In genomic region chr6:36938536-36938935, GRCh38 we compare ENCODE assay signal across 18 cellular contexts. TPM values are rescaled to one million over a fixed set of nuclear protein-coding genes. Genes with fewer than 3 reads are reported as not detected.
DNase-seq lines count a peak whose midpoint lies in the region; ATAC-seq and TF ChIP-seq lines count a peak whose summit lies in the region.
"Had no signal": no experiment of that assay in that cellular context is flagged by ENCODE, and none has a peak within 500 bp of the region (broad histone marks: within the 10 kb centered on the region; RNA-seq: fewer than 3 reads in every experiment).

No MANE protein-coding gene starts in this region.

- ATAC-seq in left cardiac atrium (peak; percentile 41 to 97), Right ventricle myocardium inferior (no peak), HG03520 (IDR thresholded peaks at IDR 0.05; ENCODE audit: unreplicated experiment) (no peak)
- no peak for ATAC-seq in stimulated activated memory B cell treated with anti-CD40 and anti-IgM and Interleukin-4, amounts not matched to agents 10 μg/mL and 1 μg/mL and 100 μg/mL, for 72 hours
- ATAC-seq: A549, GM12878, left lobe of liver had no signal

- no peak for TF ChIP-seq CTCF in SK-N-SH (IDR thresholded peaks at IDR 0.05)
- no peak for TF ChIP-seq CTCF in fibroblast of lung (conservative IDR thresholded peaks at IDR 0.05 in 1 of 2, IDR thresholded peaks at IDR 0.05 in 1 of 2; ENCODE audit: low read depth in 1 of 2, low read length in 2 of 2)
- no peak for TF ChIP-seq CTCF in smooth muscle cell (IDR thresholded peaks at IDR 0.05; ENCODE audit: borderline replicate concordance, insufficient read depth, poor library complexity, severe bottlenecking)

- H3K36me3 Mint-ChIP-seq in stimulated activated memory B cell treated with anti-CD40 and anti-IgM and Interleukin-4, amounts not matched to agents 10 μg/mL and 1 μg/mL and 100 μg/mL, for 72 hours = no peaks in the 10 kb centered on the region
- H3K36me3 Mint-ChIP-seq: CD8-positive, alpha-beta memory T cell; type B pancreatic cell had no signal

- TF ChIP-seq RAD21 in SK-N-SH (IDR thresholded peaks at IDR 0.05; ENCODE audit: low read length) = no peak

- no peak overlapping the region for H3K4me3 Mint-ChIP-seq in stimulated activated memory B cell treated with anti-CD40 and anti-IgM and Interleukin-4, amounts not matched to agents 10 μg/mL and 1 μg/mL and 100 μg/mL, for 72 hours
- H3K4me3 Mint-ChIP-seq: activated CD4-positive, alpha-beta memory T cell treated with anti-CD3 and anti-CD28 coated beads, Interleukin-2, amount 10 ng/mL, durations not matched to agents 7 days and 5 days; CD8-positive, alpha-beta memory T cell; type B pancreatic cell had no signal

- TF ChIP-seq EP300 in SK-N-SH (IDR thresholded peaks at IDR 0.05; ENCODE audit: borderline replicate concordance in 1 of 2, low read depth in 1 of 2, low read length in 1 of 2) = no peak

- H3K4me2 ChIP-seq in SK-N-SH = no peak overlapping the region
- H3K4me2 ChIP-seq in fibroblast of lung (ENCODE audit: extremely low read depth, insufficient read depth, low read length) = no peak overlapping the region
- peak overlapping the region; percentile 31 for H3K4me2 ChIP-seq in smooth muscle cell
- H3K4me2 ChIP-seq: A549 had no signal

- H3K4me1 ChIP-seq in SK-N-SH (ENCODE audit: control insufficient read depth in 1 of 2, insufficient read depth in 2 of 2, low read depth in 1 of 2, low read length in 1 of 2) = peaks cover 0 to 8% of the 10 kb centered on the region in 2 experiments; a peak in 1 of 4 replicates
- peaks cover 3% of the 10 kb centered on the region for H3K4me1 ChIP-seq in fibroblast of lung (ENCODE audit: control insufficient read depth, extremely low read depth, insufficient read depth, low read length)
- peaks cover 5% of the 10 kb centered on the region for H3K4me1 ChIP-seq in smooth muscle cell (ENCODE audit: low read depth)
- H3K4me1 ChIP-seq: A549, parathyroid adenoma had no signal

- WGBS in SK-N-SH (ENCODE audit: low lambda C conversion rate) = 72% methylated on average over 4 of the region's 4 CpGs
- WGBS in smooth muscle cell (ENCODE audit: low lambda C conversion rate) = 74% methylated on average over 4 of the region's 4 CpGs

- H3K79me2 ChIP-seq in SK-N-SH (ENCODE audit: insufficient read depth) (no peaks in the 10 kb centered on the region), fibroblast of lung (ENCODE audit: control insufficient read depth, insufficient read depth, low read length) (no peaks in the 10 kb centered on the region), smooth muscle cell (ENCODE audit: low read depth) (no peaks in the 10 kb centered on the region)
- H3K79me2 ChIP-seq: parathyroid adenoma had no signal

- H3K9me3 Mint-ChIP-seq in stimulated activated memory B cell treated with anti-CD40 and anti-IgM and Interleukin-4, amounts not matched to agents 10 μg/mL and 1 μg/mL and 100 μg/mL, for 72 hours = no peaks in the 10 kb centered on the region
- H3K9me3 Mint-ChIP-seq: activated CD4-positive, alpha-beta memory T cell treated with anti-CD3 and anti-CD28 coated beads, Interleukin-2, amount 10 ng/mL, durations not matched to agents 7 days and 5 days; type B pancreatic cell had no signal

- H4K20me1 ChIP-seq in SK-N-SH (ENCODE audit: insufficient read depth) = no peaks in the 10 kb centered on the region
- no peaks in the 10 kb centered on the region for H4K20me1 ChIP-seq in fibroblast of lung (ENCODE audit: control insufficient read depth, extremely low read depth, insufficient read depth, low read length)
- H4K20me1 ChIP-seq in smooth muscle cell (ENCODE audit: low read depth) = no peaks in the 10 kb centered on the region

- H3K9me3 ChIP-seq in SK-N-SH (no peaks in the 10 kb centered on the region), fibroblast of lung (ENCODE audit: control insufficient read depth, insufficient read depth, low read depth, low read length) (no peaks in the 10 kb centered on the region), smooth muscle cell (replicated peaks; ENCODE audit: low read depth) (no peaks in the 10 kb centered on the region)
- H3K9me3 ChIP-seq: A549 had no signal

- H3F3A ChIP-seq in SK-N-SH (replicated peaks; ENCODE audit: insufficient read depth) = peaks cover 5% of the 10 kb centered on the region
- no peaks in the 10 kb centered on the region for H3F3A ChIP-seq in smooth muscle cell (ENCODE audit: low read depth)

- CTCF ChIA-PET in SK-N-SH (lab: Yijun Ruan, JAX) = interaction anchor here (3.5 kb wide), 1 partner anchor 80 kb away, joined by 15 read pairs; no protein-coding TSS in a partner anchor

- intact Hi-C loops in left cardiac atrium (cut with DNase I) = no loop called here
- intact Hi-C loops in Right ventricle myocardium inferior (cut with DNase I) = no loop called here

- POLR2A ChIA-PET in SK-N-SH (lab: Yijun Ruan, JAX) = no interaction called here

- H3K9ac ChIP-seq in SK-N-SH = no peak overlapping the region
- no peak overlapping the region for H3K9ac ChIP-seq in fibroblast of lung (ENCODE audit: insufficient read depth, low read length)
- no peak overlapping the region for H3K9ac ChIP-seq in smooth muscle cell (ENCODE audit: low read depth)
- H3K9ac ChIP-seq: parathyroid adenoma had no signal

- H3K27me3 Mint-ChIP-seq in stimulated activated memory B cell treated with anti-CD40 and anti-IgM and Interleukin-4, amounts not matched to agents 10 μg/mL and 1 μg/mL and 100 μg/mL, for 72 hours = peaks cover 41% of the 10 kb centered on the region

- H3K4me3 ChIP-seq in SK-N-SH (ENCODE audit: low read depth in 2 of 2, low read length in 1 of 2) (no peak overlapping the region), fibroblast of lung (replicated peaks in 1 of 4; ENCODE audit: control extremely low read depth in 1 of 4, insufficient read depth in 1 of 4, low read depth in 3 of 4, low read length in 4 of 4) (no peak overlapping the region), smooth muscle cell (no peak overlapping the region)
- H3K4me3 ChIP-seq: A549, GM12878 had no signal

- no peaks in the 10 kb centered on the region for H3K9me2 ChIP-seq in SK-N-SH

- H3K36me3 ChIP-seq in SK-N-SH (replicated peaks in 1 of 2; ENCODE audit: control insufficient read depth in 1 of 2, insufficient read depth in 2 of 2, low read length in 1 of 2) (no peaks in the 10 kb centered on the region), fibroblast of lung (ENCODE audit: control insufficient read depth, insufficient read depth, low read length) (no peaks in the 10 kb centered on the region), smooth muscle cell (ENCODE audit: low read depth) (no peaks in the 10 kb centered on the region)

- no peaks in the 10 kb centered on the region for H3K27me3 ChIP-seq in SK-N-SH (ENCODE audit: insufficient read depth)
- no peaks in the 10 kb centered on the region for H3K27me3 ChIP-seq in fibroblast of lung (ENCODE audit: control insufficient read depth, insufficient read depth, low read length)
- H3K27me3 ChIP-seq in smooth muscle cell (ENCODE audit: low read depth) = no peaks in the 10 kb centered on the region

- H3K27ac ChIP-seq in SK-N-SH (ENCODE audit: low read depth in 2 of 2, low read length in 1 of 2) (no peak overlapping the region), fibroblast of lung (ENCODE audit: insufficient read depth, low read length) (no peak overlapping the region), smooth muscle cell (ENCODE audit: low read depth) (no peak overlapping the region)
- H3K27ac ChIP-seq: A549, epithelial cell of prostate, parathyroid adenoma had no signal

- peaks cover 12% of the 10 kb centered on the region for H3K4me1 Mint-ChIP-seq in stimulated activated memory B cell treated with anti-CD40 and anti-IgM and Interleukin-4, amounts not matched to agents 10 μg/mL and 1 μg/mL and 100 μg/mL, for 72 hours

- H3K27ac Mint-ChIP-seq in stimulated activated memory B cell treated with anti-CD40 and anti-IgM and Interleukin-4, amounts not matched to agents 10 μg/mL and 1 μg/mL and 100 μg/mL, for 72 hours = no peak overlapping the region
- H3K27ac Mint-ChIP-seq: activated CD4-positive, alpha-beta memory T cell treated with anti-CD3 and anti-CD28 coated beads, Interleukin-2, amount 10 ng/mL, durations not matched to agents 7 days and 5 days; type B pancreatic cell had no signal

- H2AFZ ChIP-seq in SK-N-SH (ENCODE audit: low read depth) (no peak overlapping the region), fibroblast of lung (ENCODE audit: low read length) (no peak overlapping the region), smooth muscle cell (ENCODE audit: low read depth) (no peak overlapping the region)
- H2AFZ ChIP-seq: parathyroid adenoma had no signal

- DNase-seq in left cardiac atrium (no peak), Right ventricle myocardium inferior (ENCODE audit: missing footprints) (no peak), SK-N-SH (no peak), fibroblast of lung (ENCODE audit: low read depth in 2 of 2) (peak; percentile 64 to 79), smooth muscle cell (lab: John Stamatoyannopoulos, UW; ENCODE audit: unreplicated experiment) (no peak), NCI-H2081 treated with DMSO at 0.1 percent for 48 hours (lab: John Stamatoyannopoulos, UW) (no peak)
- DNase-seq: activated CD4-positive, alpha-beta memory T cell treated with anti-CD3 and anti-CD28 coated beads, Interleukin-2, amount 10 ng/mL, durations not matched to agents 7 days and 5 days; CD8-positive, alpha-beta memory T cell; NCI-H446 treated with DMSO at 0.1 percent for 48 hours; stimulated activated naive CD4-positive, alpha-beta T cell treated with Interleukin-2 at 50 U/mL for 16 hours had no signal

RNA-seq across cellular contexts. Expression of gene PI16, which starts 16.0 kb away (rescaled TPM):
- 10 to 100 TPM; 28.2 to 47.0 TPM for total RNA-seq in left cardiac atrium
- total RNA-seq in Right ventricle myocardium inferior = 15.1 TPM
- polyA plus RNA-seq in SK-N-SH (2012; rRNA removed) = 0.02 TPM in 1 of 2 replicates, not detected in the other
- not detected in 2 replicates for polyA plus RNA-seq in SK-N-SH (2012; cell fraction: cytosol; rRNA removed)
- 0.15 and 0.17 TPM in 2 replicates for polyA plus RNA-seq in SK-N-SH (2012; cell fraction: nucleus; rRNA removed)
- total RNA-seq in fibroblast of lung = 0.26 TPM in 1 of 2 replicates, not detected in the other
- polyA plus RNA-seq in fibroblast of lung = 0.09 and 0.67 TPM in 2 replicates
- polyA plus RNA-seq in fibroblast of lung (2012) = 0.14 and 1.4 TPM in 2 replicates
- not detected in 2 replicates for polyA minus RNA-seq in fibroblast of lung (ENCODE audit: low replicate concordance)
- 1.2 and 4.1 TPM in 2 replicates for total RNA-seq in smooth muscle cell
- 7.2 and 9.6 TPM in 2 replicates for polyA plus RNA-seq in smooth muscle cell
- total RNA-seq: GM12878, left lobe of liver had no signal
- polyA plus RNA-seq: A549 had no signal

RNA-seq across cellular contexts. Expression of gene MTCH1, which starts 47.5 kb away (rescaled TPM):
- total RNA-seq in left cardiac atrium (100 to 1,000 TPM; 178 to 214 TPM), Right ventricle myocardium inferior (220 TPM), fibroblast of lung (166 and 222 TPM in 2 replicates), smooth muscle cell (200 and 225 TPM in 2 replicates)
- polyA plus RNA-seq in SK-N-SH (2012; rRNA removed) (137 and 151 TPM in 2 replicates), fibroblast of lung (131 and 153 TPM in 2 replicates), smooth muscle cell (441 and 517 TPM in 2 replicates)
- 105 and 130 TPM in 2 replicates for polyA plus RNA-seq in SK-N-SH (2012; cell fraction: cytosol; rRNA removed)
- 211 and 216 TPM in 2 replicates for polyA plus RNA-seq in SK-N-SH (2012; cell fraction: nucleus; rRNA removed)
- 196 and 242 TPM in 2 replicates for polyA plus RNA-seq in fibroblast of lung (2012)
- 262 and 308 TPM in 2 replicates for polyA minus RNA-seq in fibroblast of lung (ENCODE audit: low replicate concordance)

RNA-seq across cellular contexts. Expression of gene C6orf89, which starts 52.8 kb away (rescaled TPM):
- total RNA-seq in left cardiac atrium (10 to 100 TPM; 62.9 to 74.1 TPM), Right ventricle myocardium inferior (79.4 TPM), fibroblast of lung (37.8 and 47.1 TPM in 2 replicates), smooth muscle cell (40.7 and 45.7 TPM in 2 replicates)
- polyA plus RNA-seq in SK-N-SH (2012; rRNA removed) (20.4 and 29.8 TPM in 2 replicates), fibroblast of lung (58.8 and 66.7 TPM in 2 replicates), smooth muscle cell (43.7 and 44.6 TPM in 2 replicates)
- 21.5 and 24.8 TPM in 2 replicates for polyA plus RNA-seq in SK-N-SH (2012; cell fraction: cytosol; rRNA removed)
- polyA plus RNA-seq in SK-N-SH (2012; cell fraction: nucleus; rRNA removed) = 17.0 and 23.2 TPM in 2 replicates
- polyA plus RNA-seq in fibroblast of lung (2012) = 51.8 and 63.6 TPM in 2 replicates
- 60.9 and 68.1 TPM in 2 replicates for polyA minus RNA-seq in fibroblast of lung (ENCODE audit: low replicate concordance)

Comparison
In these comparisons a context has a peak if more than half of its experiments do, and no peak if none do; other contexts are left out.
1. ATAC-seq: peak in left cardiac atrium (2 of 2); none in Right ventricle myocardium inferior (single experiment), HG03520 (single experiment) and stimulated activated memory B cell treated with anti-CD40 and anti-IgM and Interleukin-4, amounts not matched to agents 10 μg/mL and 1 μg/mL and 100 μg/mL, for 72 hours (single experiment).
2. DNase-seq: peak in fibroblast of lung (2 of 2); none in left cardiac atrium (single experiment), Right ventricle myocardium inferior (single experiment), SK-N-SH (single experiment), smooth muscle cell (single experiment) and NCI-H2081 treated with DMSO at 0.1 percent for 48 hours (single experiment).